30 cellular contexts compared by ENCODE assay signal in the genomic region with DNA sequence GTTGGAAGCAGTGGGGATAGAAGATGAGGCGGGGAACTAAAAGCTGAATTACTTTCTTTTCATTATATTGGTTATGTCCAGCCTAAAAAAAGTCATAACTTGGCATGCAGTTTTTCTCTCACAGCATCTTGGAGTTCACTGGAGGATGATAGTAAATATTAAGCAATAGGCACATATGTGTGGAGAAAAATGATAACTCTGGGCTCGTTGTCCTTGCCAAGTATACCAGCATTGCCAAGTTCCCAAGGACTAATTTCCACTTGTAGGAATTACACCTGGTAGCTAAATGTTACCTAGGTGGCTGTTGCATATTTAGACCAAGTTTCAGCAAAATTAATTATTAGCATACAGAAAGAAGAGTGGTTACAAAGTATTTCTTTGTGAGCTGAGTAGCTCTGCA.
"Had no signal": no experiment of that assay in that cellular context is flagged by ENCODE, and none has a peak within 500 bp of the region (broad histone marks: within the 10 kb centered on the region; RNA-seq: fewer than 3 reads in every experiment).

No MANE protein-coding gene starts in this region.

- H3K4me3 ChIP-seq: adrenal gland, body of pancreas, breast epithelium had no signal

- DNase-seq: activated B cell treated with CpG ODN at 0.5 μM for 24 hours; activated CD4-positive, alpha-beta memory T cell treated with anti-CD3 and anti-CD28 coated beads for 36 hours; activated CD4-positive, alpha-beta T cell treated with anti-CD3 and anti-CD28 coated beads for 4 hours; activated CD4-positive, alpha-beta T cell treated with anti-CD3 and anti-CD28 coated beads, Interleukin-2, amount 10 ng/mL, durations not matched to agents 24 days and 14 days; activated CD4-positive, alpha-beta T cell treated with anti-CD3 and anti-CD28 coated beads, Interleukin-2, amount 50 U/mL, for 1 hour; activated CD4-positive, alpha-beta T cell treated with anti-CD3 and anti-CD28 coated beads, Interleukin-2, amount 50 U/mL, for 4 hours; activated CD4-positive, CD25-positive, alpha-beta regulatory T cell treated with anti-CD3 and anti-CD28 coated beads, Interleukin-2, amount 50 U/mL, for 72 hours; activated CD8-positive, alpha-beta memory T cell treated with anti-CD3 and anti-CD28 coated beads, Interleukin-2, amount 50 U/mL, for 4 hours; activated CD8-positive, alpha-beta T cell treated with anti-CD3 and anti-CD28 coated beads for 36 hours; activated effector memory CD4-positive, alpha-beta T cell treated with anti-CD3 and anti-CD28 coated beads, Interleukin-2, amount 50 U/mL, for 16 hours; activated gamma-delta T cell treated with Interleukin-2 at 50 U/mL for 16 hours; activated naive CD4-positive, alpha-beta T cell; activated naive CD4-positive, alpha-beta T cell treated with anti-CD3 and anti-CD28 coated beads for 36 hours; activated naive CD4-positive, alpha-beta T cell treated with anti-CD3 and anti-CD28 coated beads, Interleukin-2, amount 50 U/mL, for 16 hours; activated naive CD8-positive, alpha-beta T cell treated with anti-CD3 and anti-CD28 coated beads for 36 hours; activated T-cell treated with anti-CD3 and anti-CD28 coated beads for 4 hours; activated T-cell treated with anti-CD3 and anti-CD28 coated beads, Interleukin-2, amount 50 U/mL, for 1 hour; activated T-cell treated with anti-CD3 and anti-CD28 coated beads, Interleukin-2, amount 50 U/mL, for 4 hours; activated T-cell treated with anti-CD3 and anti-CD28 coated beads, Interleukin-2, amount 50 U/mL, for 72 hours; adrenal gland; amniotic stem cell; aorta; body of pancreas; brain microvascular endothelial cell; central memory CD4-positive, alpha-beta T cell; T-helper 1 cell; T-helper 2 cell; T-helper 9 cell had no signal

- H3K36me3 ChIP-seq: adrenal gland, brain microvascular endothelial cell, breast epithelium had no signal

- H3K27ac ChIP-seq: adrenal gland, body of pancreas, brain microvascular endothelial cell, breast epithelium, VCaP had no signal

- H3K4me1 ChIP-seq: adrenal gland, body of pancreas, breast epithelium had no signal

- H3K27me3 ChIP-seq: adrenal gland, body of pancreas, brain microvascular endothelial cell, breast epithelium had no signal

- H3K9me3 ChIP-seq: adrenal gland, body of pancreas, breast epithelium had no signal
